Comparison of ENCODE assay signal across 1 cellular context in the genomic region with DNA sequence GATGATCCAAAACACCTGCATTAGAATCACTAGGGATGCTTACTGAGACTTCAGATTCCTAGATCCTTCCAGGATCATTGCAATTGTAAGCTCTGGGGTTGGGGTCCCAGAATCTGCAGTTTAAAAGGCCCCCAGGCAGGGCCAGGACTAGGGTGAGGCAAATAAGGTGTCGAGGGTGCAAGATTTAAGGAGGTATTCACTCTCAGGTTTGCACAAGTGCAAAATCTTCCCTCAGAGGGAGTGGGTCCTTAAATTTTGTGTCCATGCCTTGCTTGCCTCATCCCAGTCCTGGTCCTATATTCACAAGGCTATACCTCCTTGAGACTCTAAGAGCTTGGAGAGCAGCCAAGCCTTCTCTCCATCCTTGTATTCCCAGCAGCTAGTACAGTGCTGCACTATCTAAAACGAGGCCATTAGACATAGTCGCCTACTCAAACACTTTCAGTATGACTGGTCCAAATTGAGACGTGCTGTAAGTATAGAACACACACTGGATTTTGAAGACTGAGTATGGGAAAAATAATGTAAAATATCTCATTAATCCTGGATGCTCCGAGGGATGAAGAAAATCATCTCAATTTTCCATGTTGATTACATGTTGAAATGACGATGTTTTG.
TF ChIP-seq lines count a peak whose summit lies in the region.

No MANE protein-coding gene starts in this region.

TF ChIP-seq in GM12878, 131 proteins besides CTCF, POLR2A, EP300 and RAD21 (continued from another document):
- no peak for TF ChIP-seq SRF (IDR thresholded peaks at IDR 0.05; ENCODE audit: low read depth in 2 of 2, low read length in 2 of 2)
- TF ChIP-seq CREB1 (IDR thresholded peaks at IDR 0.05; ENCODE audit: low read depth) = no peak
- TF ChIP-seq ZNF687 (IDR thresholded peaks at IDR 0.05) = no peak
- TF ChIP-seq RBBP5 (conservative IDR thresholded peaks at IDR 0.05) = no peak
- TF ChIP-seq ATF7 (IDR thresholded peaks at IDR 0.05; ENCODE audit: low read depth) = peak; percentile 30; the same call in 1 of the 2 replicates
- TF ChIP-seq ZNF207 (IDR thresholded peaks at IDR 0.05; ENCODE audit: borderline replicate concordance) = no peak
- peak; percentile 66 for TF ChIP-seq MTA2 (IDR thresholded peaks at IDR 0.05; ENCODE audit: low read depth)
- TF ChIP-seq ELK1 (IDR thresholded peaks at IDR 0.05; ENCODE audit: low read depth, low read length) = no peak
- TF ChIP-seq SIX5 (IDR thresholded peaks at IDR 0.05; ENCODE audit: low read depth, low read length, severe bottlenecking) = no peak
- no peak for TF ChIP-seq SMARCA5 (IDR thresholded peaks at IDR 0.05)
- no peak for TF ChIP-seq PML (IDR thresholded peaks at IDR 0.05; ENCODE audit: low read length)
- 0 out of 3 replicates have a peak, but pooled peaks of 1 of the 2 experiments have one; percentile 32 for TF ChIP-seq EGR1 (IDR thresholded peaks at IDR 0.05; ENCODE audit: borderline replicate concordance in 1 of 2, low read depth in 2 of 2, low read length in 2 of 2)
- TF ChIP-seq SP1 (IDR thresholded peaks at IDR 0.05; ENCODE audit: low read depth, low read length) = no peak
- TF ChIP-seq PAX5 (IDR thresholded peaks at IDR 0.05; ENCODE audit: borderline replicate concordance, low read depth, low read length) = no peak
- TF ChIP-seq EZH2 (IDR thresholded peaks at IDR 0.05; ENCODE audit: borderline replicate concordance, control insufficient read depth, low read depth, low read length) = no peak
- TF ChIP-seq MTA3 (IDR thresholded peaks at IDR 0.05; ENCODE audit: borderline replicate concordance, low read length) = no peak
- no peak for TF ChIP-seq CHD2 (IDR thresholded peaks at IDR 0.05; ENCODE audit: borderline replicate concordance, low read depth, low read length)
- TF ChIP-seq GATAD2B (conservative IDR thresholded peaks at IDR 0.05; ENCODE audit: low read depth) = 0 out of 2 replicates have a peak, but pooled peaks have one; percentile 36
